ENCODE assay signal across 1 cellular context in genomic region chr6:46756469-46757205, GRCh38.
TF ChIP-seq lines count a peak whose summit lies in the region.

No MANE protein-coding gene starts in this region.

TF ChIP-seq in HCT116, 20 proteins besides CTCF, POLR2A, EP300 and RAD21 (continued from another document):
- TF ChIP-seq, protein P1, sequence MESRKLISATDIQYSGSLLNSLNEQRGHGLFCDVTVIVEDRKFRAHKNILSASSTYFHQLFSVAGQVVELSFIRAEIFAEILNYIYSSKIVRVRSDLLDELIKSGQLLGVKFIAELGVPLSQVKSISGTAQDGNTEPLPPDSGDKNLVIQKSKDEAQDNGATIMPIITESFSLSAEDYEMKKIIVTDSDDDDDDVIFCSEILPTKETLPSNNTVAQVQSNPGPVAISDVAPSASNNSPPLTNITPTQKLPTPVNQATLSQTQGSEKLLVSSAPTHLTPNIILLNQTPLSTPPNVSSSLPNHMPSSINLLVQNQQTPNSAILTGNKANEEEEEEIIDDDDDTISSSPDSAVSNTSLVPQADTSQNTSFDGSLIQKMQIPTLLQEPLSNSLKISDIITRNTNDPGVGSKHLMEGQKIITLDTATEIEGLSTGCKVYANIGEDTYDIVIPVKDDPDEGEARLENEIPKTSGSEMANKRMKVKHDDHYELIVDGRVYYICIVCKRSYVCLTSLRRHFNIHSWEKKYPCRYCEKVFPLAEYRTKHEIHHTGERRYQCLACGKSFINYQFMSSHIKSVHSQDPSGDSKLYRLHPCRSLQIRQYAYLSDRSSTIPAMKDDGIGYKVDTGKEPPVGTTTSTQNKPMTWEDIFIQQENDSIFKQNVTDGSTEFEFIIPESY (IDR thresholded peaks at IDR 0.05; ENCODE audit: extremely low read depth, insufficient replicate concordance, low read length) = no peak
- no peak for TF ChIP-seq CEBPB (IDR thresholded peaks at IDR 0.05; ENCODE audit: low read depth)
- no peak for TF ChIP-seq FOSL1 (IDR thresholded peaks at IDR 0.05; ENCODE audit: low read depth)
- no peak for TF ChIP-seq MAX (IDR thresholded peaks at IDR 0.05)
- no peak for TF ChIP-seq CBX3 (IDR thresholded peaks at IDR 0.05; ENCODE audit: low read depth)
- TF ChIP-seq EGR1 (IDR thresholded peaks at IDR 0.05; ENCODE audit: low read depth) = no peak
- no peak for TF ChIP-seq EZH2phosphoT487 (IDR thresholded peaks at IDR 0.05; ENCODE audit: borderline replicate concordance)
- TF ChIP-seq POLR2AphosphoS5 (IDR thresholded peaks at IDR 0.05; ENCODE audit: low read depth, low read length) = no peak
- no peak for TF ChIP-seq ELF1 (IDR thresholded peaks at IDR 0.05; ENCODE audit: borderline replicate concordance, low read depth)
- TF ChIP-seq SP1 (IDR thresholded peaks at IDR 0.05; ENCODE audit: low read depth) = no peak
- TF ChIP-seq REST (IDR thresholded peaks at IDR 0.05; ENCODE audit: low read depth) = no peak
TF ChIP-seq in HCT116: peak in this region for 0.
